8 cellular contexts compared by ENCODE assay signal in genomic region chr11:447923-448731, GRCh38. TPM values are rescaled to one million over a fixed set of nuclear protein-coding genes. Genes with fewer than 3 reads are reported as not detected.
A peak's percentile ranks its signal among the peaks of the same experiment; 100 is the strongest.
DNase-seq lines count a peak whose midpoint lies in the region; FAIRE-seq and TF ChIP-seq lines count a peak whose summit lies in the region.

No MANE protein-coding gene starts in this region.

- CTCF ChIA-PET in endothelial cell of umbilical vein (lab: Charles Lee): interaction anchor here (0.7 to 4.3 kb wide), 30 partner anchors 8 to 241 kb away, joined by 3 to 57 read pairs (median 6); partner anchors contain the start of genes BET1L, IFITM2, RIC8A and SIGIRR

- no peaks in the 10 kb centered on the region for H3K9me1 ChIP-seq in endothelial cell of umbilical vein (replicated peaks; ENCODE audit: control insufficient read depth, extremely low read depth, insufficient read depth, low read length)

- H3K4me3 ChIP-seq in HUES6 (ENCODE audit: low read depth, low read length) (peak overlapping the region; percentile 86), endothelial cell of umbilical vein (replicated peaks in 1 of 3; ENCODE audit: insufficient read depth in 1 of 3, low read depth in 1 of 3, low read length in 3 of 3) (peak overlapping the region; percentile 7 to 58 (median 8))

- H3K27ac ChIP-seq in HUES6 (ENCODE audit: low read depth, low read length) (peak overlapping the region; percentile 69; the same call in 1 of the 2 replicates), endothelial cell of umbilical vein (ENCODE audit: insufficient read depth, low read depth, low read length) (peak overlapping the region; percentile 34)

- DNase-seq in COLO668 (lab: John Stamatoyannopoulos, UW; ENCODE audit: unreplicated experiment): peak; percentile 90
- DNase-seq in GM20000 (ENCODE audit: low spot score): peak; percentile 98
- peak; percentile 74 for DNase-seq in NOMO-1 treated with dmso at 0.1 percent for 144 hours (lab: John Stamatoyannopoulos, UW; ENCODE audit: unreplicated experiment)
- DNase-seq in activated CD8-positive, alpha-beta memory T cell treated with anti-CD3 and anti-CD28 coated beads, Interleukin-2, amount 50 U/mL, for 4 hours: peak; percentile 97
- DNase-seq in endothelial cell of umbilical vein (ENCODE audit: low read depth, low spot score): peak; percentile 91
- DNase-seq in middle frontal gyrus (ENCODE audit: extremely low spot score, low spot score): peak; percentile 75
- peak; percentile 93 for DNase-seq in stimulated activated CD8-positive, alpha-beta memory T cell treated with anti-CD3 and anti-CD28 coated beads, Interleukin-15, amount 100 ng/mL, for 48 hours (ENCODE audit: low read depth in 2 of 2)

- TF ChIP-seq CTCF in GM20000 (IDR thresholded peaks at IDR 0.05; ENCODE audit: extremely low read depth, missing control alignments) (peak; percentile 81), endothelial cell of umbilical vein (IDR thresholded peaks at IDR 0.05; ENCODE audit: extremely low read depth in 1 of 2, insufficient read depth in 1 of 2, low read depth in 1 of 2, low read length in 2 of 2) (peak; percentile 85 to 86)

- no peaks in the 10 kb centered on the region for H3K9me3 ChIP-seq in HUES6 (ENCODE audit: control insufficient read depth, insufficient read depth, low read depth, low read length)
- H3K9me3 ChIP-seq in endothelial cell of umbilical vein (replicated peaks; ENCODE audit: control insufficient read depth, insufficient read depth, low read length): no peaks in the 10 kb centered on the region

- FAIRE-seq in endothelial cell of umbilical vein (lab: Jason Lieb, UNC): peak; percentile 89

- peak overlapping the region; percentile 31 for H2AFZ ChIP-seq in endothelial cell of umbilical vein (ENCODE audit: low read depth, low read length)

- H3K4me1 ChIP-seq in HUES6 (ENCODE audit: control insufficient read depth, insufficient read depth, low read length) (peaks cover 12% of the 10 kb centered on the region), endothelial cell of umbilical vein (ENCODE audit: control insufficient read depth, extremely low read depth, insufficient read depth, low read length) (peaks cover 14% of the 10 kb centered on the region)

- H3K9ac ChIP-seq in HUES6 (ENCODE audit: low read length): peak overlapping the region; percentile 71
- peak overlapping the region; percentile 30 for H3K9ac ChIP-seq in endothelial cell of umbilical vein (replicated peaks; ENCODE audit: extremely low read depth, insufficient read depth, low read length)

- intact Hi-C loops in endothelial cell of umbilical vein (cut with micrococcal nuclease): loop anchor here (1.0 to 5.0 kb wide), 6 partner anchors 33 to 241 kb away; partner anchors contain the start of genes BET1L and RIC8A

- H4K20me1 ChIP-seq in endothelial cell of umbilical vein (replicated peaks; ENCODE audit: control insufficient read depth, extremely low read depth, insufficient read depth, low read length): no peaks in the 10 kb centered on the region

- dilution Hi-C loops in endothelial cell of umbilical vein (cut with MboI; ENCODE audit: extremely low pct_ligation_motif_present, low sequenced_read_pairs): no loop called here

- H3K27me3 ChIP-seq in HUES6 (ENCODE audit: control insufficient read depth, insufficient read depth, low read length) (no peaks in the 10 kb centered on the region), endothelial cell of umbilical vein (ENCODE audit: control insufficient read depth in 2 of 2, insufficient read depth in 2 of 2, low read length in 2 of 2) (peaks cover 0 to 2% of the 10 kb centered on the region in 2 experiments)

- H3K36me3 ChIP-seq in HUES6 (ENCODE audit: control insufficient read depth, insufficient read depth, low read length): peaks cover 10% of the 10 kb centered on the region
- peaks cover 0 to 7% of the 10 kb centered on the region in 2 experiments for H3K36me3 ChIP-seq in endothelial cell of umbilical vein (ENCODE audit: control insufficient read depth in 2 of 2, extremely low read depth in 1 of 2, insufficient read depth in 2 of 2, low read length in 2 of 2)

- H3K4me2 ChIP-seq in endothelial cell of umbilical vein (ENCODE audit: insufficient read depth, low read length): peak overlapping the region; percentile 68

- POLR2A ChIA-PET in endothelial cell of umbilical vein (lab: Charles Lee): interaction anchor here (1.4 kb wide), 1 partner anchor 59 kb away, joined by 3 read pairs; the partner anchor contains the start of gene RNH1

- peak; percentile 82 for TF ChIP-seq POLR2A in endothelial cell of umbilical vein (IDR thresholded peaks at IDR 0.05; ENCODE audit: low read depth, low read length)

- peaks cover 30% of the 10 kb centered on the region for H3K79me2 ChIP-seq in endothelial cell of umbilical vein (ENCODE audit: control insufficient read depth, insufficient read depth, low read length)

- TSS peak; percentile 45 for BruUV-seq in endothelial cell of umbilical vein (replicated peaks; lab: Mats Ljungman, UMichigan)

TF ChIP-seq in endothelial cell of umbilical vein, 7 proteins besides CTCF, POLR2A, EP300 and RAD21:
- TF ChIP-seq MYC (IDR thresholded peaks at IDR 0.05; ENCODE audit: low read depth, low read length) (peak; percentile 45), POLR2AphosphoS5 (IDR thresholded peaks at IDR 0.05; ENCODE audit: insufficient read depth, low read depth, low read length) (peak; percentile 86), EZH2 (IDR thresholded peaks at IDR 0.05; ENCODE audit: borderline replicate concordance, low read depth, low read length, severe bottlenecking) (no peak), GATA2 (IDR thresholded peaks at IDR 0.05; ENCODE audit: insufficient read depth, insufficient read length, low read depth, low read length) (no peak), JUN (IDR thresholded peaks at IDR 0.05; ENCODE audit: borderline replicate concordance, insufficient read depth, insufficient read length, low read depth) (no peak), FOS (IDR thresholded peaks at IDR 0.05; ENCODE audit: borderline replicate concordance, insufficient read depth, low read length) (no peak), MAX (IDR thresholded peaks at IDR 0.05; ENCODE audit: insufficient read depth, insufficient read length) (peak; percentile 99)

RNA-seq across cellular contexts. Expression of gene PTDSS2, which starts 2.0 kb away (rescaled TPM):
- 41.4 and 44.2 TPM in 2 replicates for total RNA-seq in endothelial cell of umbilical vein
- polyA plus RNA-seq in endothelial cell of umbilical vein: 46.8 and 60.8 TPM in 2 replicates
- polyA plus RNA-seq in endothelial cell of umbilical vein (2011; cell fraction: cytosol; rRNA removed): 25.5 and 29.4 TPM in 2 replicates
- 97.3 and 123 TPM in 2 replicates for polyA plus RNA-seq in endothelial cell of umbilical vein (2011; cell fraction: nucleus; rRNA removed)
- 30.6 and 40.9 TPM in 2 replicates for polyA plus RNA-seq in endothelial cell of umbilical vein (2012)
- polyA minus RNA-seq in endothelial cell of umbilical vein: 36.8 and 48.9 TPM in 2 replicates
- polyA minus RNA-seq in endothelial cell of umbilical vein (2011; cell fraction: cytosol; rRNA and poly(A)+ RNA removed): 20.9 TPM
- polyA minus RNA-seq in endothelial cell of umbilical vein (2011; cell fraction: nucleus; rRNA and poly(A)+ RNA removed): 30.5 and 43.9 TPM in 2 replicates

RNA-seq across cellular contexts. Expression of gene ANO9, which starts 6.3 kb away (rescaled TPM):
- 0.12 TPM in 1 of 2 replicates, not detected in the other for total RNA-seq in endothelial cell of umbilical vein
- polyA plus RNA-seq in endothelial cell of umbilical vein: 0.23 and 0.32 TPM in 2 replicates
- 0.03 TPM in 1 of 2 replicates, not detected in the other for polyA plus RNA-seq in endothelial cell of umbilical vein (2011; cell fraction: cytosol; rRNA removed)
- 0.80 and 2.0 TPM in 2 replicates for polyA plus RNA-seq in endothelial cell of umbilical vein (2011; cell fraction: nucleus; rRNA removed)
- 0.08 and 0.18 TPM in 2 replicates for polyA plus RNA-seq in endothelial cell of umbilical vein (2012)
- polyA minus RNA-seq in endothelial cell of umbilical vein: 0.47 TPM in 1 of 2 replicates, not detected in the other
- not detected for polyA minus RNA-seq in endothelial cell of umbilical vein (2011; cell fraction: cytosol; rRNA and poly(A)+ RNA removed)
- 0.43 TPM in 1 of 2 replicates, not detected in the other for polyA minus RNA-seq in endothelial cell of umbilical vein (2011; cell fraction: nucleus; rRNA and poly(A)+ RNA removed)

RNA-seq across cellular contexts. Expression of gene SIGIRR, which starts 33.3 kb away (rescaled TPM):
- 51.9 and 52.3 TPM in 2 replicates for total RNA-seq in endothelial cell of umbilical vein
- polyA plus RNA-seq in endothelial cell of umbilical vein: 70.9 and 104 TPM in 2 replicates
- 32.3 and 43.8 TPM in 2 replicates for polyA plus RNA-seq in endothelial cell of umbilical vein (2011; cell fraction: cytosol; rRNA removed)
- polyA plus RNA-seq in endothelial cell of umbilical vein (2011; cell fraction: nucleus; rRNA removed): 60.1 and 68.6 TPM in 2 replicates
- polyA plus RNA-seq in endothelial cell of umbilical vein (2012): 46.1 and 72.9 TPM in 2 replicates
- 9.2 and 17.6 TPM in 2 replicates for polyA minus RNA-seq in endothelial cell of umbilical vein
- 6.0 TPM for polyA minus RNA-seq in endothelial cell of umbilical vein (2011; cell fraction: cytosol; rRNA and poly(A)+ RNA removed)
- 8.4 and 15.1 TPM in 2 replicates for polyA minus RNA-seq in endothelial cell of umbilical vein (2011; cell fraction: nucleus; rRNA and poly(A)+ RNA removed)

RNA-seq across cellular contexts. Expression of gene PKP3, which starts 54.1 kb away (rescaled TPM):
- total RNA-seq in endothelial cell of umbilical vein: 0.27 and 0.30 TPM in 2 replicates
- polyA plus RNA-seq in endothelial cell of umbilical vein: 0.33 and 0.59 TPM in 2 replicates
- polyA plus RNA-seq in endothelial cell of umbilical vein (2011; cell fraction: cytosol; rRNA removed): 0.18 and 0.37 TPM in 2 replicates
- 0.18 and 0.30 TPM in 2 replicates for polyA plus RNA-seq in endothelial cell of umbilical vein (2011; cell fraction: nucleus; rRNA removed)
- 0.37 and 0.59 TPM in 2 replicates for polyA plus RNA-seq in endothelial cell of umbilical vein (2012)
- polyA minus RNA-seq in endothelial cell of umbilical vein: 0.49 and 1.2 TPM in 2 replicates
- 47.4 TPM for polyA minus RNA-seq in endothelial cell of umbilical vein (2011; cell fraction: cytosol; rRNA and poly(A)+ RNA removed)
- 0.38 and 1.7 TPM in 2 replicates for polyA minus RNA-seq in endothelial cell of umbilical vein (2011; cell fraction: nucleus; rRNA and poly(A)+ RNA removed)

RNA-seq across cellular contexts. Expression of gene RNH1, which starts 58.9 kb away (rescaled TPM):
- 143 and 144 TPM in 2 replicates for total RNA-seq in endothelial cell of umbilical vein
- polyA plus RNA-seq in endothelial cell of umbilical vein: 198 and 276 TPM in 2 replicates
- 113 and 158 TPM in 2 replicates for polyA plus RNA-seq in endothelial cell of umbilical vein (2011; cell fraction: cytosol; rRNA removed)
- polyA plus RNA-seq in endothelial cell of umbilical vein (2011; cell fraction: nucleus; rRNA removed): 133 and 164 TPM in 2 replicates
- 131 and 195 TPM in 2 replicates for polyA plus RNA-seq in endothelial cell of umbilical vein (2012)
- polyA minus RNA-seq in endothelial cell of umbilical vein: 102 and 123 TPM in 2 replicates
- polyA minus RNA-seq in endothelial cell of umbilical vein (2011; cell fraction: cytosol; rRNA and poly(A)+ RNA removed): 64.9 TPM
- polyA minus RNA-seq in endothelial cell of umbilical vein (2011; cell fraction: nucleus; rRNA and poly(A)+ RNA removed): 31.1 and 63.8 TPM in 2 replicates

Comparison
In these comparisons a context has a peak if more than half of its experiments do, and no peak if none do; other contexts are left out.
1. Peak in every context shown above with its lines: DNase-seq, H3K4me3 ChIP-seq and H3K27ac ChIP-seq.